In the genomic region with DNA sequence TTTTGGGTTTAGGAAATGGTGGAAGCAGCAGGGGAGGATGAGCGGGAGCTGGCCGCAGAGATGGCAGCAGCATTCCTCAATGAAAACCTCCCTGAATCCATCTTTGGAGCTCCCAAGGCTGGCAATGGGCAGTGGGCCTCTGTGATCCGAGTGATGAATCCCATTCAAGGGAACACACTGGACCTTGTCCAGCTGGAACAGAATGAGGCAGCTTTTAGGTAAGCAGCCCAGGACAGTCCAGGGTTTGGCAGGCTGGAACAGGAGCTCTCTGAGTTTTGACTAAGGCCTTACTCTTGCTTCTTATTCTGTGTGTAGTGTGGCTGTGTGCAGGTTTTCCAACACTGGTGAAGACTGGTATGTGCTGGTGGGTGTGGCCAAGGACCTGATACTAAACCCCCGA, we compare ENCODE assay signal across 24 cellular contexts. TPM values are rescaled to one million over a fixed set of nuclear protein-coding genes. Genes with fewer than 3 reads are reported as not detected.
DNase-seq lines count a peak whose midpoint lies in the region; ATAC-seq and TF ChIP-seq lines count a peak whose summit lies in the region.
"Had no signal": no experiment of that assay in that cellular context is flagged by ENCODE, and none has a peak within 500 bp of the region (broad histone marks: within the 10 kb centered on the region; RNA-seq: fewer than 3 reads in every experiment).

No MANE protein-coding gene starts in this region.

- 64 to 83% (median 79%) methylated on average over 4 of the region's 4 CpGs for WGBS in stomach, 5 donors
- 90 to 96% (median 93%) methylated on average over 4 of the region's 4 CpGs for WGBS in spleen, 5 donors

- H3K36me3 ChIP-seq in CD4-positive, CD25-positive, alpha-beta regulatory T cell (ENCODE audit: control insufficient read depth, insufficient read depth, low read length), result peaks cover 100% of the 10 kb centered on the region
- H3K36me3 ChIP-seq in PC-9 (ENCODE audit: low read depth) (peaks cover 82% of the 10 kb centered on the region), stomach (peaks cover 100% of the 10 kb centered on the region in 4 donors), spleen (peaks cover 21 to 100% (median 100%) of the 10 kb centered on the region in 6 donors)

- H3K79me2 ChIP-seq in PC-9 (ENCODE audit: low read depth), result peaks cover 43% of the 10 kb centered on the region

- peak overlapping the region in 2 of 3 donors; percentile 20 to 26 for H3K27ac Mint-ChIP-seq in CD4-positive, CD25-positive, alpha-beta regulatory T cell
- H3K27ac Mint-ChIP-seq in progenitor cell of endocrine pancreas, result peak overlapping the region; percentile 84
- H3K27ac Mint-ChIP-seq in endothelial cell (ENCODE audit: unreplicated experiment), result no peak overlapping the region
- H3K27ac Mint-ChIP-seq: activated CD4-positive, alpha-beta memory T cell treated with anti-CD3 and anti-CD28 coated beads for 36 hours; CD4-positive, alpha-beta T cell; HFFc6; T-helper 1 cell treated with Interleukin-12 subunit alpha and Interleukin-12 subunit beta and Interleukin-4 antibody, amounts not matched to agents 30 μg/mL and 1 μg/mL, for 36 hours had no signal

- H3K4me1 ChIP-seq in CD4-positive, CD25-positive, alpha-beta regulatory T cell (ENCODE audit: control insufficient read depth, insufficient read depth, low read length, poor library complexity, severe bottlenecking), result no peaks in the 10 kb centered on the region
- peaks cover 69% of the 10 kb centered on the region for H3K4me1 ChIP-seq in PC-9 (replicated peaks; ENCODE audit: insufficient read depth)
- no peaks in the 10 kb centered on the region for H3K4me1 ChIP-seq in stomach
- H3K4me1 ChIP-seq in spleen, result no peaks in the 10 kb centered on the region
- H3K4me1 ChIP-seq: upper lobe of right lung had no signal

- no peak overlapping the region for H3K4me2 ChIP-seq in PC-9
- H3K4me2 ChIP-seq: SK-N-SH, smooth muscle cell had no signal

- peaks cover 96% of the 10 kb centered on the region for H3F3A ChIP-seq in PC-9 (ENCODE audit: insufficient read depth, low read depth)

- H3K27me3 ChIP-seq in CD4-positive, CD25-positive, alpha-beta regulatory T cell (ENCODE audit: control insufficient read depth, insufficient read depth, low read length), result no peaks in the 10 kb centered on the region
- H3K27me3 ChIP-seq in PC-9 (ENCODE audit: insufficient read depth, low read depth) (no peaks in the 10 kb centered on the region), stomach (no peaks in the 10 kb centered on the region), spleen (replicated peaks in 1 of 7) (no peaks in the 10 kb centered on the region)
- H3K27me3 ChIP-seq: neutrophil, suprapubic skin, upper lobe of right lung had no signal

- DNase-seq in CD4-positive, CD25-positive, alpha-beta regulatory T cell, result no peak
- DNase-seq in PC-9 (no peak), islet precursor cell (peak; percentile 21), progenitor cell of endocrine pancreas (ENCODE audit: low spot score, unreplicated experiment) (no peak), stomach (no peak), endothelial cell (ENCODE audit: low spot score) (no peak), spleen (no peak)
- DNase-seq: activated CD4-positive, alpha-beta memory T cell treated with anti-CD3 and anti-CD28 coated beads for 36 hours; activated gamma-delta T cell; CD4-positive, alpha-beta T cell; HFFc6; Kasumi-1; left cardiac atrium; mesendoderm; MV-4-11; SK-N-SH; stimulated activated CD4-positive, alpha-beta T cell treated with anti-CD3 and anti-CD28 coated beads, Interleukin-2, amount 100 ng/mL, for 24 hours; upper lobe of right lung had no signal

- no peaks in the 10 kb centered on the region for H3K9me2 ChIP-seq in PC-9 (ENCODE audit: insufficient read depth)
- H3K9me2 ChIP-seq: SK-N-SH had no signal

- TF ChIP-seq POLR2A in stomach (IDR thresholded peaks at IDR 0.05), result no peak
- TF ChIP-seq POLR2A in spleen (IDR thresholded peaks at IDR 0.05), result no peak

- CTCF ChIA-PET in PC-9 (lab: Charles Lee), result no interaction called here

- no peak for TF ChIP-seq EP300 in stomach (IDR thresholded peaks at IDR 0.05)

- peaks cover 22% of the 10 kb centered on the region for H4K20me1 ChIP-seq in PC-9 (ENCODE audit: insufficient read depth)

- no peaks in the 10 kb centered on the region for H3K27me3 Mint-ChIP-seq in CD4-positive, CD25-positive, alpha-beta regulatory T cell
- no peaks in the 10 kb centered on the region for H3K27me3 Mint-ChIP-seq in progenitor cell of endocrine pancreas
- H3K27me3 Mint-ChIP-seq in endothelial cell (ENCODE audit: unreplicated experiment), result no peaks in the 10 kb centered on the region
- H3K27me3 Mint-ChIP-seq: activated CD4-positive, alpha-beta memory T cell treated with anti-CD3 and anti-CD28 coated beads for 36 hours; CD4-positive, alpha-beta T cell had no signal

- POLR2A ChIA-PET in PC-9 (lab: Charles Lee; ENCODE audit: unreplicated experiment), result no interaction called here

- H3K36me3 Mint-ChIP-seq in CD4-positive, CD25-positive, alpha-beta regulatory T cell, result peaks cover 54% of the 10 kb centered on the region
- H3K36me3 Mint-ChIP-seq in progenitor cell of endocrine pancreas (ENCODE audit: insufficient read depth) (peaks cover 44% of the 10 kb centered on the region), endothelial cell (ENCODE audit: low read depth, unreplicated experiment) (peaks cover 67% of the 10 kb centered on the region)

- BruUV-seq in PC-9 (replicated peaks; lab: Mats Ljungman, UMichigan), result no TSS peak

- no peak for ATAC-seq in CD4-positive, CD25-positive, alpha-beta regulatory T cell (ENCODE audit: low read depth in 2 of 2)
- ATAC-seq: activated CD4-positive, CD25-positive, alpha-beta regulatory T cell treated with anti-CD3 and anti-CD28 coated beads, Interleukin-2, amount 50 U/mL, for 24 hours; GM12878; upper lobe of right lung had no signal

- TF ChIP-seq CTCF in PC-9 (conservative IDR thresholded peaks at IDR 0.05) (no peak), progenitor cell of endocrine pancreas (IDR thresholded peaks at IDR 0.05; ENCODE audit: unreplicated experiment) (no peak), stomach (IDR thresholded peaks at IDR 0.05) (no peak), endothelial cell (IDR thresholded peaks at IDR 0.05; ENCODE audit: unreplicated experiment) (no peak), spleen (IDR thresholded peaks at IDR 0.05 in 8 of 11, conservative IDR thresholded peaks at IDR 0.05 in 3 of 11) (no peak)

- H3K9me3 Mint-ChIP-seq in CD4-positive, CD25-positive, alpha-beta regulatory T cell, result peaks cover 0 to 1% (median 0%) of the 10 kb centered on the region in 7 donors
- H3K9me3 Mint-ChIP-seq in progenitor cell of endocrine pancreas (ENCODE audit: low read depth) (no peaks in the 10 kb centered on the region), endothelial cell (ENCODE audit: unreplicated experiment) (no peaks in the 10 kb centered on the region)
- H3K9me3 Mint-ChIP-seq: activated CD4-positive, alpha-beta memory T cell treated with anti-CD3 and anti-CD28 coated beads for 36 hours; CD4-positive, alpha-beta T cell; HFFc6; T-helper 1 cell treated with Interleukin-12 subunit alpha and Interleukin-12 subunit beta and Interleukin-4 antibody, amounts not matched to agents 30 μg/mL and 1 μg/mL, for 36 hours had no signal

- H3K4me3 Mint-ChIP-seq in CD4-positive, CD25-positive, alpha-beta regulatory T cell, result no peak overlapping the region
- no peak overlapping the region for H3K4me3 Mint-ChIP-seq in progenitor cell of endocrine pancreas (ENCODE audit: low read depth)
- H3K4me3 Mint-ChIP-seq in endothelial cell (ENCODE audit: unreplicated experiment), result no peak overlapping the region
- H3K4me3 Mint-ChIP-seq: activated CD4-positive, alpha-beta memory T cell treated with anti-CD3 and anti-CD28 coated beads for 36 hours; CD4-positive, alpha-beta T cell; HFFc6; T-helper 1 cell treated with Interleukin-12 subunit alpha and Interleukin-12 subunit beta and Interleukin-4 antibody, amounts not matched to agents 30 μg/mL and 1 μg/mL, for 36 hours had no signal

- H3K27ac ChIP-seq in CD4-positive, CD25-positive, alpha-beta regulatory T cell (ENCODE audit: insufficient read depth, low read length, poor library complexity, severe bottlenecking), result no peak overlapping the region
- peak overlapping the region; percentile 76; the same call in 1 of the 2 replicates for H3K27ac ChIP-seq in PC-9
- no peak overlapping the region for H3K27ac ChIP-seq in stomach
- no peak overlapping the region for H3K27ac ChIP-seq in spleen
- H3K27ac ChIP-seq: neutrophil, upper lobe of right lung had no signal

- H3K4me3 ChIP-seq in CD4-positive, CD25-positive, alpha-beta regulatory T cell (ENCODE audit: low read depth, low read length), result no peak overlapping the region
- H3K4me3 ChIP-seq in PC-9 (no peak overlapping the region), stomach (no peak overlapping the region), spleen (no peak overlapping the region)
- H3K4me3 ChIP-seq: GM12878, smooth muscle cell, suprapubic skin, upper lobe of right lung had no signal

- intact Hi-C loops in PC-9 (cut with micrococcal nuclease; ENCODE audit: unreplicated experiment), result loop anchor here (10.0 kb wide), 1 partner anchor 210 kb away; no protein-coding TSS in a partner anchor
- intact Hi-C loops in stomach (cut with DNase I; ENCODE audit: low total_unique reads), result no loop called here
- intact Hi-C loops in spleen (cut with DNase I; ENCODE audit: low total_unique reads), result no loop called here

- H2AFZ ChIP-seq in PC-9, result no peak overlapping the region

- no peaks in the 10 kb centered on the region for H3K9me3 ChIP-seq in CD4-positive, CD25-positive, alpha-beta regulatory T cell (ENCODE audit: control insufficient read depth in 2 of 2, low read length in 2 of 2)
- no peaks in the 10 kb centered on the region for H3K9me3 ChIP-seq in PC-9 (ENCODE audit: insufficient read depth, low read depth)
- H3K9me3 ChIP-seq in stomach, result no peaks in the 10 kb centered on the region
- no peaks in the 10 kb centered on the region for H3K9me3 ChIP-seq in spleen
- H3K9me3 ChIP-seq: neutrophil, SK-N-SH, suprapubic skin, upper lobe of right lung had no signal

- H3K4me1 Mint-ChIP-seq in CD4-positive, CD25-positive, alpha-beta regulatory T cell, result peaks cover 0 to 8% (median 0%) of the 10 kb centered on the region in 4 donors
- H3K4me1 Mint-ChIP-seq in progenitor cell of endocrine pancreas (ENCODE audit: low read depth) (no peaks in the 10 kb centered on the region), endothelial cell (ENCODE audit: unreplicated experiment) (no peaks in the 10 kb centered on the region)

RNA-seq across cellular contexts. Expression of a gene that starts 41.4 kb away (rescaled TPM):
- total RNA-seq in CD4-positive, CD25-positive, alpha-beta regulatory T cell, result 190 TPM
- polyA plus RNA-seq in CD4-positive, CD25-positive, alpha-beta regulatory T cell, result 100 to 1,000 TPM; 110 to 165 (median 136) TPM
- 326 and 339 TPM in 2 replicates for total RNA-seq in PC-9 (2021)
- 379 and 387 TPM in 2 replicates for total RNA-seq in progenitor cell of endocrine pancreas
- 100 to 1,000 TPM in 3 of 5 donors, 10 to 100 TPM in 2; 59.1 to 141 (median 106) TPM for total RNA-seq in stomach
- polyA plus RNA-seq in stomach, result 10 to 100 TPM; 30.8 to 82.4 (median 39.4) TPM
- total RNA-seq in endothelial cell (ENCODE audit: unreplicated experiment), result 228 TPM
- total RNA-seq in spleen, result 100 to 1,000 TPM in 5 of 7 donors, 10 to 100 TPM in 2; 92.5 to 256 (median 205) TPM
- 10 to 100 TPM; 70.3 to 92.9 (median 82.9) TPM for polyA plus RNA-seq in spleen

RNA-seq across cellular contexts. Expression of a gene that starts 41.7 kb away (rescaled TPM):
- total RNA-seq in CD4-positive, CD25-positive, alpha-beta regulatory T cell, result 57.4 TPM
- 10 to 100 TPM; 37.5 to 73.2 (median 48.1) TPM for polyA plus RNA-seq in CD4-positive, CD25-positive, alpha-beta regulatory T cell
- total RNA-seq in PC-9 (2021) (54.2 and 61.1 TPM in 2 replicates), progenitor cell of endocrine pancreas (75.9 and 76.0 TPM in 2 replicates), stomach (100 to 1,000 TPM in 1 of 5 donors, 10 to 100 TPM in 4; 10.7 to 127 (median 86.9) TPM), endothelial cell (ENCODE audit: unreplicated experiment) (64.1 TPM), spleen (10 to 100 TPM; 40.8 to 85.4 (median 62.7) TPM)
- polyA plus RNA-seq in stomach (10 to 100 TPM; 26.6 to 44.6 (median 30.3) TPM), spleen (10 to 100 TPM; 45.7 to 54.8 (median 51.6) TPM)
